Comparison of ENCODE assay signal across 28 cellular contexts in the genomic region with DNA sequence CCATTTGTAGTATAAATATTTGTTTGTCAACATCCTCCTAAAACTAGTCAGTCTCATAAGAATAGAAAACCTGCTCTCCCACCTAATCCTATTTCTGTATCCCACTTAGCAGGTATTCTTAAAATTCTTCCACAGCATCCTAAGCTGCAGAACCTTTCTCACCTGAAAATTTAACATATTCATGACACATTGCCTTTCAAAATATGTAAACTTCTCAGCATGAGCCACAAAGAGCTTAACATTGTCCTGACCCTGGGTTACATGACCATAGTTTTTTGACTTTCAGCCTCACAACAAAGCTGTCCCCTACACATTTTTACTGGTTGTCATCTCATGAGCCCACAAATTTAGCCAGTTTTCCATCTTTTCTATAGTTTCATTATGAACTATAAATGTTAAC.
"Had no signal": no experiment of that assay in that cellular context is flagged by ENCODE, and none has a peak within 500 bp of the region (broad histone marks: within the 10 kb centered on the region; RNA-seq: fewer than 3 reads in every experiment).

No MANE protein-coding gene starts in this region.

- H3K36me3 ChIP-seq: colonic mucosa, esophagus muscularis mucosa, gastroesophageal sphincter, heart left ventricle, left lung, sigmoid colon, stomach, thyroid gland, vagina had no signal

- H2AFZ ChIP-seq: hepatocyte had no signal

- H3K9me3 Mint-ChIP-seq: dendritic cell treated with granulocyte-macrophage colony-stimulating factor and Interleukin-4, amounts not matched to agents 40 ng/mL and 50 ng/mL, for 4 days had no signal

- H3K4me3 Mint-ChIP-seq: dendritic cell treated with granulocyte-macrophage colony-stimulating factor and Interleukin-4, amounts not matched to agents 40 ng/mL and 50 ng/mL, for 4 days; naive thymus-derived CD4-positive, alpha-beta T cell; nephron progenitor cell; stimulated activated effector memory CD8-positive, alpha-beta T cell treated with anti-CD3 and anti-CD28 coated beads, Interleukin-12 subunit alpha, Interleukin-12 subunit beta, amount 100 ng/mL, for 72 hours had no signal

- FAIRE-seq: endothelial cell of umbilical vein, islet of Langerhans had no signal

- H3K4me1 Mint-ChIP-seq: naive thymus-derived CD4-positive, alpha-beta T cell; stimulated activated effector memory CD8-positive, alpha-beta T cell treated with anti-CD3 and anti-CD28 coated beads, Interleukin-12 subunit alpha, Interleukin-12 subunit beta, amount 100 ng/mL, for 72 hours had no signal

- DNase-seq: colonic mucosa; effector CD8-positive, alpha-beta T cell; foreskin keratinocyte; heart left ventricle; left cardiac atrium; left lung; mesenchymal stem cell; midbrain; naive thymus-derived CD4-positive, alpha-beta T cell; nephron progenitor cell; nucleus accumbens; psoas muscle; right cardiac atrium; sigmoid colon; stimulated activated CD4-positive, alpha-beta T cell treated with anti-CD3 and anti-CD28 coated beads, Interleukin-2, amount 100 ng/mL, for 24 hours; stimulated activated CD4-positive, alpha-beta T cell treated with anti-CD3 and anti-CD28 coated beads, Interleukin-4, amount 100 ng/mL, for 24 hours; stimulated activated naive CD4-positive, alpha-beta T cell treated with Interleukin-2 at 50 U/mL for 16 hours; stomach; thyroid gland; trophoblast cell had no signal

- H3K27ac ChIP-seq: colonic mucosa, esophagus muscularis mucosa, foreskin keratinocyte, gastroesophageal sphincter, heart left ventricle, hepatocyte, left lung, psoas muscle, sigmoid colon, stomach, thyroid gland, vagina had no signal

- H3K27ac Mint-ChIP-seq: dendritic cell treated with granulocyte-macrophage colony-stimulating factor and Interleukin-4, amounts not matched to agents 40 ng/mL and 50 ng/mL, for 4 days; naive thymus-derived CD4-positive, alpha-beta T cell; nephron progenitor cell; stimulated activated effector memory CD8-positive, alpha-beta T cell treated with anti-CD3 and anti-CD28 coated beads, Interleukin-12 subunit alpha, Interleukin-12 subunit beta, amount 100 ng/mL, for 72 hours had no signal

- H3K27me3 ChIP-seq: colonic mucosa, esophagus muscularis mucosa, foreskin keratinocyte, gastroesophageal sphincter, heart left ventricle, hepatocyte, left lung, sigmoid colon, stomach, thyroid gland, vagina had no signal

- H3K79me2 ChIP-seq: hepatocyte had no signal

- ATAC-seq: foreskin keratinocyte; gastroesophageal sphincter; heart left ventricle; left cardiac atrium; left lung; naive thymus-derived CD4-positive, alpha-beta T cell; psoas muscle; right cardiac atrium; stimulated activated effector memory CD8-positive, alpha-beta T cell treated with anti-CD3 and anti-CD28 coated beads, Interleukin-12 subunit alpha, Interleukin-12 subunit beta, amount 100 ng/mL, for 72 hours had no signal

- H3K4me2 ChIP-seq: hepatocyte had no signal

- H3K4me1 ChIP-seq: colonic mucosa, foreskin keratinocyte, left lung had no signal

- H3K9me3 ChIP-seq: colonic mucosa, gastroesophageal sphincter, psoas muscle, sigmoid colon, stomach, thyroid gland, vagina had no signal

- H3K36me3 Mint-ChIP-seq: naive thymus-derived CD4-positive, alpha-beta T cell; stimulated activated effector memory CD8-positive, alpha-beta T cell treated with anti-CD3 and anti-CD28 coated beads, Interleukin-12 subunit alpha, Interleukin-12 subunit beta, amount 100 ng/mL, for 72 hours had no signal

- H3K4me3 ChIP-seq: colonic mucosa, esophagus muscularis mucosa, gastroesophageal sphincter, heart left ventricle, hepatocyte, left lung, psoas muscle, sigmoid colon, stomach, thyroid gland, vagina had no signal

- H3K27me3 Mint-ChIP-seq: dendritic cell treated with granulocyte-macrophage colony-stimulating factor and Interleukin-4, amounts not matched to agents 40 ng/mL and 50 ng/mL, for 4 days had no signal
